24 cellular contexts compared by ENCODE assay signal in genomic region chr10:28036587-28036986, GRCh38. TPM values are rescaled to one million over a fixed set of nuclear protein-coding genes. Genes with fewer than 3 reads are reported as not detected.
DNase-seq lines count a peak whose midpoint lies in the region; ATAC-seq, FAIRE-seq and TF ChIP-seq lines count a peak whose summit lies in the region.
"Had no signal": no experiment of that assay in that cellular context is flagged by ENCODE, and none has a peak within 500 bp of the region (broad histone marks: within the 10 kb centered on the region; RNA-seq: fewer than 3 reads in every experiment).

No MANE protein-coding gene starts in this region.

- H3K27ac ChIP-seq in AG04450 (ENCODE audit: low read depth, low read length) (no peak overlapping the region), astrocyte (ENCODE audit: low read depth, low read length) (no peak overlapping the region), thyroid gland (no peak overlapping the region)
- H3K27ac ChIP-seq: C4-2B, esophagus squamous epithelium, prostate gland, SK-N-MC had no signal

- TF ChIP-seq POLR2A in thyroid gland (IDR thresholded peaks at IDR 0.05) (no peak), GM12891 (IDR thresholded peaks at IDR 0.05; ENCODE audit: low read depth, low read length) (no peak)

- CTCF ChIA-PET in AG04450 (lab: Charles Lee) = no interaction called here

- H3K36me3 Mint-ChIP-seq in HFFc6 (ENCODE audit: low read depth) (peaks cover 8% of the 10 kb centered on the region), astrocyte (ENCODE audit: low read depth, unreplicated experiment) (no peaks in the 10 kb centered on the region)

- H3K27me3 Mint-ChIP-seq in HFFc6 (ENCODE audit: insufficient read depth) (peaks cover 1% of the 10 kb centered on the region; the same call in 1 of the 2 replicates), astrocyte (ENCODE audit: low read depth, unreplicated experiment) (no peaks in the 10 kb centered on the region)

- intact Hi-C loops in thyroid gland (cut with DNase I) = no loop called here

- H2AFZ ChIP-seq in astrocyte (ENCODE audit: low read depth, low read length) = no peak overlapping the region

- FAIRE-seq in astrocyte (lab: Jason Lieb, UNC) (no peak), GM12891 (lab: Jason Lieb, UNC) (no peak)
- FAIRE-seq: A204.1, kidney had no signal

- peaks cover 40% of the 10 kb centered on the region for H3K4me1 Mint-ChIP-seq in HFFc6 (ENCODE audit: low read depth)
- peaks cover 10% of the 10 kb centered on the region for H3K4me1 Mint-ChIP-seq in astrocyte (ENCODE audit: low read depth, unreplicated experiment)
- H3K4me1 Mint-ChIP-seq: activated CD4-positive, alpha-beta T cell treated with anti-CD3 and anti-CD28 coated beads, Interleukin-2, amount 10 ng/mL, durations not matched to agents 24 days and 14 days; T-helper 17 cell had no signal

- H3K4me2 ChIP-seq in astrocyte (ENCODE audit: low read length) = peak overlapping the region; percentile 39

- H3K4me1 ChIP-seq in astrocyte (ENCODE audit: insufficient read depth, low read length) (peaks cover 6% of the 10 kb centered on the region), thyroid gland (no peaks in the 10 kb centered on the region)
- H3K4me1 ChIP-seq: esophagus squamous epithelium, prostate gland had no signal

- DNase-seq in AG04450 (ENCODE audit: low read depth, low spot score) = peak; percentile 45
- peak; percentile 84 for DNase-seq in HFFc6
- peak; percentile 90 for DNase-seq in astrocyte (ENCODE audit: low read depth)
- DNase-seq in kidney glomerular epithelial cell (lab: John Stamatoyannopoulos, UW) = peak; percentile 23
- DNase-seq in hepatic stellate cell (ENCODE audit: low spot score) = no peak
- no peak for DNase-seq in thyroid gland
- DNase-seq in GM12891 (ENCODE audit: insufficient read length, low spot score) = no peak
- DNase-seq: activated CD4-positive, alpha-beta T cell treated with anti-CD3 and anti-CD28 coated beads, Interleukin-2, amount 10 ng/mL, durations not matched to agents 24 days and 14 days; activated naive CD4-positive, alpha-beta T cell; activated T-cell treated with anti-CD3 and anti-CD28 coated beads, Interleukin-2, amount 50 U/mL, for 48 hours; cortex of kidney; esophagus squamous epithelium; kidney; mammary epithelial cell; NCI-H1105; NCI-H2081; NCI-H345; NCI-H774; T-helper 17 cell had no signal

- H3K9me3 ChIP-seq in AG04450 (ENCODE audit: control insufficient read depth, insufficient read depth, low read length) = no peaks in the 10 kb centered on the region
- H3K9me3 ChIP-seq in astrocyte (ENCODE audit: insufficient read depth, low read depth, low read length) = no peaks in the 10 kb centered on the region
- no peaks in the 10 kb centered on the region for H3K9me3 ChIP-seq in thyroid gland
- H3K9me3 ChIP-seq: esophagus squamous epithelium, prostate gland had no signal

- H4K20me1 ChIP-seq in astrocyte (ENCODE audit: insufficient read depth, low read length) = no peaks in the 10 kb centered on the region

- no peak for ATAC-seq in GM19328 (IDR thresholded peaks at IDR 0.05; ENCODE audit: unreplicated experiment)
- ATAC-seq: T-helper 17 cell had no signal

- no peak overlapping the region for H3K9ac ChIP-seq in astrocyte (ENCODE audit: low read length)

- TF ChIP-seq CTCF in AG04450 (IDR thresholded peaks at IDR 0.05; ENCODE audit: low read depth, low read length) = no peak
- TF ChIP-seq CTCF in HFFc6 (IDR thresholded peaks at IDR 0.05) = no peak
- TF ChIP-seq CTCF in astrocyte (IDR thresholded peaks at IDR 0.05; ENCODE audit: insufficient read depth, low read depth, low read length) = no peak
- TF ChIP-seq CTCF in thyroid gland (IDR thresholded peaks at IDR 0.05) = no peak

- H3K27ac Mint-ChIP-seq in HFFc6 (peak overlapping the region; percentile 77), astrocyte (ENCODE audit: unreplicated experiment) (no peak overlapping the region)
- H3K27ac Mint-ChIP-seq: activated CD4-positive, alpha-beta T cell treated with anti-CD3 and anti-CD28 coated beads, Interleukin-2, amount 10 ng/mL, durations not matched to agents 24 days and 14 days; T-helper 17 cell had no signal

- WGBS in thyroid gland, 2 donors = 88 to 93% methylated on average over 3 of the region's 3 CpGs

- peak overlapping the region; percentile 55 for H3K4me3 Mint-ChIP-seq in HFFc6
- H3K4me3 Mint-ChIP-seq in astrocyte (ENCODE audit: unreplicated experiment) = no peak overlapping the region
- H3K4me3 Mint-ChIP-seq: activated CD4-positive, alpha-beta T cell treated with anti-CD3 and anti-CD28 coated beads, Interleukin-2, amount 10 ng/mL, durations not matched to agents 24 days and 14 days; T-helper 17 cell had no signal

- H3K79me2 ChIP-seq in astrocyte (ENCODE audit: insufficient read depth, low read length) = no peaks in the 10 kb centered on the region

- H3K36me3 ChIP-seq in astrocyte (ENCODE audit: insufficient read depth, low read length) (no peaks in the 10 kb centered on the region), thyroid gland (no peaks in the 10 kb centered on the region)
- H3K36me3 ChIP-seq: esophagus squamous epithelium, prostate gland had no signal

- H3K4me3 ChIP-seq in AG04450 (ENCODE audit: low read depth, low read length) (no peak overlapping the region), astrocyte (ENCODE audit: insufficient read depth, low read depth, low read length) (no peak overlapping the region), thyroid gland (replicated peaks in 1 of 3) (no peak overlapping the region)
- H3K4me3 ChIP-seq: esophagus squamous epithelium, prostate gland, SK-N-MC had no signal

- H3K27me3 ChIP-seq in AG04450 (ENCODE audit: control insufficient read depth, insufficient read depth, low read length) (peaks cover 2% of the 10 kb centered on the region), astrocyte (ENCODE audit: insufficient read depth, low read length) (no peaks in the 10 kb centered on the region), thyroid gland (no peaks in the 10 kb centered on the region)

- POLR2A ChIA-PET in AG04450 (lab: Yijun Ruan, JAX) = interaction anchor here (0.6 to 1.5 kb wide), 2 partner anchors 18 to 157 kb away, joined by 3 to 7 read pairs; no protein-coding TSS in a partner anchor

- H3K9me3 Mint-ChIP-seq in HFFc6 (peaks cover 8% of the 10 kb centered on the region), astrocyte (ENCODE audit: unreplicated experiment) (peaks cover 7% of the 10 kb centered on the region)
- H3K9me3 Mint-ChIP-seq: activated CD4-positive, alpha-beta T cell treated with anti-CD3 and anti-CD28 coated beads, Interleukin-2, amount 10 ng/mL, durations not matched to agents 24 days and 14 days had no signal

TF ChIP-seq in GM12891, 5 proteins besides CTCF, POLR2A, EP300 and RAD21:
- TF ChIP-seq POU2F2 (IDR thresholded peaks at IDR 0.05; ENCODE audit: low read depth, low read length) = no peak
- no peak for TF ChIP-seq PAX5 (IDR thresholded peaks at IDR 0.05; ENCODE audit: insufficient read depth, low read length, severe bottlenecking)
- TF ChIP-seq TAF1 (IDR thresholded peaks at IDR 0.05; ENCODE audit: low read depth, low read length) = no peak
- TF ChIP-seq POLR2AphosphoS5 (IDR thresholded peaks at IDR 0.05; ENCODE audit: low read depth, low read length) = no peak
- TF ChIP-seq SPI1 (IDR thresholded peaks at IDR 0.05; ENCODE audit: low read depth, low read length) = no peak

RNA-seq across cellular contexts. Expression of gene ODAD2, which starts 37.7 kb away (rescaled TPM):
- polyA plus RNA-seq in AG04450 (2011; rRNA removed) = 0.96 and 1.3 TPM in 2 replicates
- 0.74 and 1.6 TPM in 2 replicates for polyA minus RNA-seq in AG04450 (2011; rRNA and poly(A)+ RNA removed)
- 10 to 100 TPM; 10.3 to 17.5 (median 12.4) TPM for total RNA-seq in HFFc6 (2021; fragmentation: NEBNext Ultra II Directional; extraction: Animal tissue kit (Norgen Biotek cat#: 25700))
- total RNA-seq in astrocyte (0.48 and 0.96 TPM in 2 replicates), thyroid gland (under 1 TPM in 2 of 4 donors, not detected in 2; 0.11 to 0.50 TPM)
- not detected for polyA plus RNA-seq in GM12891 (2012; ENCODE audit: low read depth, missing spikeins)
- total RNA-seq: activated CD4-positive, alpha-beta T cell treated with anti-CD3 and anti-CD28 coated beads, Interleukin-2, amount 10 ng/mL, durations not matched to agents 24 days and 14 days had no signal
- polyA plus RNA-seq: mammary epithelial cell had no signal

Comparison
In these comparisons a context has a peak if more than half of its experiments do, and no peak if none do; other contexts are left out.
1. DNase-seq: peak in AG04450 (single experiment), HFFc6 (single experiment), astrocyte (single experiment) and kidney glomerular epithelial cell (single experiment); none in hepatic stellate cell (single experiment), thyroid gland (0 of 2) and GM12891 (single experiment).